Comparison of ENCODE assay signal across 1 cellular context in genomic region chr12:67419810-67420209, GRCh38.
TF ChIP-seq lines count a peak whose summit lies in the region.

No MANE protein-coding gene starts in this region.

TF ChIP-seq in HepG2, 621 proteins besides CTCF, POLR2A, EP300 and RAD21 (continued from another document):
- no peak for TF ChIP-seq REXO4 (CRISPR knock-in tag; IDR thresholded peaks at IDR 0.05; ENCODE audit: borderline replicate concordance)
TF ChIP-seq in HepG2: peak in this region for 0.
